13 cellular contexts compared by ENCODE assay signal in the genomic region with DNA sequence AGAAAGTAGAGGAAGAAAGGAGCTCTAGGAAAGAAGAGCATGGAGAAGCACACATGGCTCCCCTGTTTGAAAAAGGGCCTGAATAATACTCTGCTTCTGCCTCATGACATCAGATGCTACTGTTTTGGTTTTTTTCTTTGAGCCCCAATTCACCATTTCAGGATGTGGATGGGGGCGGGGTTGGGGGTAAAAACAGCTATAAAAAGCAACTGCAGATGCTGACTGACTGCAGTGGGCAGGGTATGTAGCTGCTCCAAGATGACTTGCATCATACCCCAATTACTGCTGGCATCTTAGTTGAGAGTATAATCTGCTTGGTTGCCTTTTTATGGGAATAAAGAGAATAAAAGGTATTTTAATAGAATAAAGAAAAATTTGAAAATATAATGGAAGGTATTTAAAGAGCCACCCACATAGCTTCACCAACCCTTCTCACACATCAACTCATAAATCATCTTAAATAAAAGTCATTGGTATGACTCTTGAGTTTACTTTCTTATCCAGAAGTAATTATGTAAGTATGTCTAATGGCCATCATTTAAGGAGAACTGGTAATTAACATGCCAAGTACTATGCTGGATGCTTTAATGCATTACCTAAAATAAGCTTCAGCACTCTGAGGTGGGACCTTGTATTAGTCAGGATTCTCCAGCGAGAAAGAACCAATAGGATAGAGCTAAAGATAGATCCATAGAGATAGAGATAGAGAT.
"Had no signal": no experiment of that assay in that cellular context is flagged by ENCODE, and none has a peak within 500 bp of the region (broad histone marks: within the 10 kb centered on the region; RNA-seq: fewer than 3 reads in every experiment).

No MANE protein-coding gene starts in this region.

- H3K9me3 Mint-ChIP-seq: activated naive CD8-positive, alpha-beta T cell treated with anti-CD3 and anti-CD28 coated beads, Interleukin-2, amount 50 U/mL, for 24 hours; memory B cell; type B pancreatic cell had no signal

- H3K4me1 ChIP-seq: ascending aorta, left ventricle myocardium inferior, sigmoid colon had no signal

- H3K36me3 ChIP-seq: ascending aorta, sigmoid colon had no signal

- H3K27me3 ChIP-seq: ascending aorta, sigmoid colon had no signal

- H3K27me3 Mint-ChIP-seq: activated naive CD8-positive, alpha-beta T cell treated with anti-CD3 and anti-CD28 coated beads, Interleukin-2, amount 50 U/mL, for 24 hours; type B pancreatic cell had no signal

- H3K27ac ChIP-seq: ascending aorta, left ventricle myocardium inferior, sigmoid colon had no signal

- DNase-seq: activated CD4-positive, CD25-positive, alpha-beta regulatory T cell; activated gamma-delta T cell; activated naive CD8-positive, alpha-beta T cell treated with anti-CD3 and anti-CD28 coated beads, Interleukin-2, amount 50 U/mL, for 24 hours; activated T-cell treated with anti-CD3 and anti-CD28 coated beads, Interleukin-2, amount 50 U/mL, for 48 hours; foreskin fibroblast; left ventricle myocardium inferior; sigmoid colon; stimulated activated CD4-positive, alpha-beta T cell treated with anti-CD3 and anti-CD28 coated beads, Interleukin-12 subunit alpha, Interleukin-12 subunit beta, amount 100 ng/mL, for 4 hours; stimulated activated naive CD4-positive, alpha-beta T cell treated with Interleukin-2 at 50 U/mL for 16 hours; T-helper 17 cell had no signal

- H3K36me3 Mint-ChIP-seq: memory B cell had no signal

- H3K27ac Mint-ChIP-seq: activated naive CD8-positive, alpha-beta T cell treated with anti-CD3 and anti-CD28 coated beads, Interleukin-2, amount 50 U/mL, for 24 hours; memory B cell; T-helper 17 cell; type B pancreatic cell had no signal

- H3K4me3 ChIP-seq: ascending aorta, left ventricle myocardium inferior, sigmoid colon had no signal

- H3K4me1 Mint-ChIP-seq: activated naive CD8-positive, alpha-beta T cell treated with anti-CD3 and anti-CD28 coated beads, Interleukin-2, amount 50 U/mL, for 24 hours; memory B cell; T-helper 17 cell had no signal

- H3K4me3 Mint-ChIP-seq: activated naive CD8-positive, alpha-beta T cell treated with anti-CD3 and anti-CD28 coated beads, Interleukin-2, amount 50 U/mL, for 24 hours; memory B cell; T-helper 17 cell; type B pancreatic cell had no signal

- H3K9me3 ChIP-seq: ascending aorta, left ventricle myocardium inferior, sigmoid colon had no signal
